ENCODE assay signal across 18 cellular contexts in genomic region chr9:35561468-35562261, GRCh38.
"Had no signal": no experiment of that assay in that cellular context is flagged by ENCODE, and none has a peak within 500 bp of the region (broad histone marks: within the 10 kb centered on the region; RNA-seq: fewer than 3 reads in every experiment).

No MANE protein-coding gene starts in this region.

- H3K27ac Mint-ChIP-seq: activated naive CD4-positive, alpha-beta T cell treated with anti-CD3 and anti-CD28 coated beads, Interleukin-2, amount 50 U/mL, for 24 hours; activated T-cell treated with anti-CD3 and anti-CD28 coated beads, Interleukin-2, amount 50 U/mL, for 24 hours; stimulated activated memory B cell treated with anti-CD40 and anti-IgM and Interleukin-4, amounts not matched to agents 10 μg/mL and 1 μg/mL and 100 μg/mL, for 72 hours had no signal

- DNase-seq: activated CD4-positive, alpha-beta T cell treated with anti-CD3 and anti-CD28 coated beads for 1 hour; activated CD4-positive, alpha-beta T cell treated with anti-CD3 and anti-CD28 coated beads, Interleukin-2, amount 50 U/mL, for 48 hours; activated effector memory CD4-positive, alpha-beta T cell treated with Interleukin-2 at 50 U/mL for 16 hours; activated T-cell treated with anti-CD3 and anti-CD28 coated beads, Interleukin-2, amount 50 U/mL, for 24 hours; body of pancreas; cerebellar nuclear complex; glutamatergic neuron; mesenchymal stem cell; SHP77; stimulated activated CD4-positive, alpha-beta T cell treated with anti-CD3 and anti-CD28 coated beads, Interleukin-12 subunit alpha, Interleukin-12 subunit beta, amount 100 ng/mL, for 4 hours; stimulated activated CD4-positive, alpha-beta T cell treated with anti-CD3 and anti-CD28 coated beads, Interleukin-2, amount 100 ng/mL, for 24 hours; transverse colon had no signal

- H3K36me3 Mint-ChIP-seq: natural killer cell treated with Interleukin-12 subunit alpha and Interleukin-12 subunit beta and Interleukin-15 and Interleukin-18, amount 100 ng/mL, for 72 hours had no signal

- H3K4me3 ChIP-seq: body of pancreas, transverse colon had no signal

- H3K4me1 Mint-ChIP-seq: activated naive CD4-positive, alpha-beta T cell treated with anti-CD3 and anti-CD28 coated beads, Interleukin-2, amount 50 U/mL, for 24 hours had no signal

- H3K4me3 Mint-ChIP-seq: activated naive CD4-positive, alpha-beta T cell treated with anti-CD3 and anti-CD28 coated beads, Interleukin-2, amount 50 U/mL, for 24 hours; activated T-cell treated with anti-CD3 and anti-CD28 coated beads, Interleukin-2, amount 50 U/mL, for 24 hours; natural killer cell treated with Interleukin-12 subunit alpha and Interleukin-12 subunit beta and Interleukin-15 and Interleukin-18, amount 100 ng/mL, for 72 hours; stimulated activated memory B cell treated with anti-CD40 and anti-IgM and Interleukin-4, amounts not matched to agents 10 μg/mL and 1 μg/mL and 100 μg/mL, for 72 hours had no signal

- H3K36me3 ChIP-seq: transverse colon had no signal

- FAIRE-seq: endometrium had no signal

- H3K9me3 ChIP-seq: body of pancreas, transverse colon had no signal

- H3K27me3 Mint-ChIP-seq: activated naive CD4-positive, alpha-beta T cell treated with anti-CD3 and anti-CD28 coated beads, Interleukin-2, amount 50 U/mL, for 24 hours; activated T-cell treated with anti-CD3 and anti-CD28 coated beads, Interleukin-2, amount 50 U/mL, for 24 hours; natural killer cell treated with Interleukin-12 subunit alpha and Interleukin-12 subunit beta and Interleukin-15 and Interleukin-18, amount 100 ng/mL, for 72 hours; stimulated activated memory B cell treated with anti-CD40 and anti-IgM and Interleukin-4, amounts not matched to agents 10 μg/mL and 1 μg/mL and 100 μg/mL, for 72 hours had no signal

- H3K27me3 ChIP-seq: body of pancreas, transverse colon had no signal

- H3K27ac ChIP-seq: body of pancreas, VCaP had no signal

- H3K9me3 Mint-ChIP-seq: activated naive CD4-positive, alpha-beta T cell treated with anti-CD3 and anti-CD28 coated beads, Interleukin-2, amount 50 U/mL, for 24 hours; activated T-cell treated with anti-CD3 and anti-CD28 coated beads, Interleukin-2, amount 50 U/mL, for 24 hours; natural killer cell treated with Interleukin-12 subunit alpha and Interleukin-12 subunit beta and Interleukin-15 and Interleukin-18, amount 100 ng/mL, for 72 hours; stimulated activated memory B cell treated with anti-CD40 and anti-IgM and Interleukin-4, amounts not matched to agents 10 μg/mL and 1 μg/mL and 100 μg/mL, for 72 hours had no signal

- ATAC-seq: body of pancreas; natural killer cell treated with Interleukin-12 subunit alpha and Interleukin-12 subunit beta and Interleukin-15 and Interleukin-18, amount 100 ng/mL, for 72 hours; SK-N-SH treated with all-trans-retinoic acid at 6 μM for 48 hours; stimulated activated memory B cell treated with anti-CD40 and anti-IgM and Interleukin-4, amounts not matched to agents 10 μg/mL and 1 μg/mL and 100 μg/mL, for 72 hours had no signal
